Comparison of ENCODE assay signal across 18 cellular contexts in genomic region chr2:47283687-47284086, GRCh38.
DNase-seq lines count a peak whose midpoint lies in the region; ATAC-seq and TF ChIP-seq lines count a peak whose summit lies in the region.
"Had no signal": no experiment of that assay in that cellular context is flagged by ENCODE, and none has a peak within 500 bp of the region (broad histone marks: within the 10 kb centered on the region; RNA-seq: fewer than 3 reads in every experiment).

No MANE protein-coding gene starts in this region.

- no peaks in the 10 kb centered on the region for H3K27me3 ChIP-seq in heart right ventricle
- H3K27me3 ChIP-seq in upper lobe of right lung: no peaks in the 10 kb centered on the region
- no peaks in the 10 kb centered on the region for H3K27me3 ChIP-seq in SJCRH30

- no peaks in the 10 kb centered on the region for H3K27me3 Mint-ChIP-seq in dendritic cell treated with granulocyte-macrophage colony-stimulating factor and Interleukin-4, amounts not matched to agents 40 ng/mL and 50 ng/mL, for 4 days
- no peaks in the 10 kb centered on the region for H3K27me3 Mint-ChIP-seq in neural crest cell (ENCODE audit: low read depth)

- no peaks in the 10 kb centered on the region for H3K36me3 Mint-ChIP-seq in dendritic cell treated with granulocyte-macrophage colony-stimulating factor and Interleukin-4, amounts not matched to agents 40 ng/mL and 50 ng/mL, for 4 days (ENCODE audit: low read depth)
- H3K36me3 Mint-ChIP-seq in neural crest cell (ENCODE audit: low read depth): no peaks in the 10 kb centered on the region
- H3K36me3 Mint-ChIP-seq: CD14-positive monocyte had no signal

- H3K36me3 ChIP-seq in heart right ventricle (no peaks in the 10 kb centered on the region), upper lobe of right lung (no peaks in the 10 kb centered on the region), SJCRH30 (no peaks in the 10 kb centered on the region)
- H3K36me3 ChIP-seq: HAP-1 had no signal

- H3K4me1 ChIP-seq in heart right ventricle (no peaks in the 10 kb centered on the region), upper lobe of right lung (no peaks in the 10 kb centered on the region), SJCRH30 (peaks cover 7% of the 10 kb centered on the region)

- 80 to 85% methylated on average over 7 of the region's 7 CpGs for WGBS in heart right ventricle, 2 donors

- peaks cover 11% of the 10 kb centered on the region for H3K4me1 Mint-ChIP-seq in dendritic cell treated with granulocyte-macrophage colony-stimulating factor and Interleukin-4, amounts not matched to agents 40 ng/mL and 50 ng/mL, for 4 days (ENCODE audit: low read depth)
- H3K4me1 Mint-ChIP-seq in neural crest cell: peaks cover 10% of the 10 kb centered on the region

- intact Hi-C loops in heart right ventricle (cut with DNase I) (no loop called here), left cardiac atrium (cut with DNase I) (no loop called here), upper lobe of right lung (cut with DNase I) (no loop called here)
- intact Hi-C loops in dendritic cell treated with granulocyte-macrophage colony-stimulating factor and Interleukin-4, amounts not matched to agents 40 ng/mL and 50 ng/mL, for 4 days (cut with micrococcal nuclease): no loop called here

- no peak overlapping the region for H3K4me3 Mint-ChIP-seq in dendritic cell treated with granulocyte-macrophage colony-stimulating factor and Interleukin-4, amounts not matched to agents 40 ng/mL and 50 ng/mL, for 4 days
- no peak overlapping the region for H3K4me3 Mint-ChIP-seq in neural crest cell
- H3K4me3 Mint-ChIP-seq: CD14-positive monocyte had no signal

- ATAC-seq in heart right ventricle (peak in 5 of 8 donors; percentile 25 to 73 (median 53)), left cardiac atrium (no peak), upper lobe of right lung (peak; percentile 20), GM18867 (IDR thresholded peaks at IDR 0.05; ENCODE audit: unreplicated experiment) (no peak), GM19351 (IDR thresholded peaks at IDR 0.05; ENCODE audit: unreplicated experiment) (no peak)

- TF ChIP-seq CTCF in heart right ventricle (IDR thresholded peaks at IDR 0.05) (no peak), neural crest cell (conservative IDR thresholded peaks at IDR 0.05) (no peak), upper lobe of right lung (IDR thresholded peaks at IDR 0.05) (no peak)

- H3K4me3 ChIP-seq in heart right ventricle (no peak overlapping the region), upper lobe of right lung (no peak overlapping the region), SJCRH30 (no peak overlapping the region)
- H3K4me3 ChIP-seq: HAP-1 had no signal

- DNase-seq in heart right ventricle: no peak
- DNase-seq in left cardiac atrium: no peak
- DNase-seq in neural crest cell (ENCODE audit: low read depth, low spot score): no peak
- no peak for DNase-seq in upper lobe of right lung
- DNase-seq in SJCRH30: no peak
- DNase-seq: DMS79, Kasumi-1, NCI-H1417, NCI-H1694 treated with DMSO at 0.1 percent for 48 hours, NCI-H2081 treated with DMSO at 0.1 percent for 48 hours, NCI-H2171 treated with DMSO at 0.1 percent for 48 hours, NCI-H524 treated with DMSO at 0.1 percent for 48 hours, NCI-H82 had no signal

- H3K27ac ChIP-seq in heart right ventricle: no peak overlapping the region
- H3K27ac ChIP-seq in upper lobe of right lung: no peak overlapping the region
- H3K27ac ChIP-seq in SJCRH30: no peak overlapping the region

- no peaks in the 10 kb centered on the region for H3K9me3 ChIP-seq in heart right ventricle
- H3K9me3 ChIP-seq in upper lobe of right lung: no peaks in the 10 kb centered on the region
- no peaks in the 10 kb centered on the region for H3K9me3 ChIP-seq in SJCRH30 (replicated peaks)
- H3K9me3 ChIP-seq: HAP-1 had no signal

- H3K27ac Mint-ChIP-seq in dendritic cell treated with granulocyte-macrophage colony-stimulating factor and Interleukin-4, amounts not matched to agents 40 ng/mL and 50 ng/mL, for 4 days: peak overlapping the region; percentile 51
- H3K27ac Mint-ChIP-seq in neural crest cell (ENCODE audit: unreplicated experiment): peak overlapping the region; percentile 75

- H3K9me3 Mint-ChIP-seq in dendritic cell treated with granulocyte-macrophage colony-stimulating factor and Interleukin-4, amounts not matched to agents 40 ng/mL and 50 ng/mL, for 4 days: no peaks in the 10 kb centered on the region
- H3K9me3 Mint-ChIP-seq in neural crest cell: peaks cover 8% of the 10 kb centered on the region
- H3K9me3 Mint-ChIP-seq: CD14-positive monocyte had no signal

Comparison
In these comparisons a context has a peak if more than half of its experiments do, and no peak if none do; other contexts are left out.
1. ATAC-seq: peak in heart right ventricle (5 of 8) and upper lobe of right lung (single experiment); none in left cardiac atrium (0 of 2), GM18867 (single experiment) and GM19351 (single experiment).